In the genomic region with DNA sequence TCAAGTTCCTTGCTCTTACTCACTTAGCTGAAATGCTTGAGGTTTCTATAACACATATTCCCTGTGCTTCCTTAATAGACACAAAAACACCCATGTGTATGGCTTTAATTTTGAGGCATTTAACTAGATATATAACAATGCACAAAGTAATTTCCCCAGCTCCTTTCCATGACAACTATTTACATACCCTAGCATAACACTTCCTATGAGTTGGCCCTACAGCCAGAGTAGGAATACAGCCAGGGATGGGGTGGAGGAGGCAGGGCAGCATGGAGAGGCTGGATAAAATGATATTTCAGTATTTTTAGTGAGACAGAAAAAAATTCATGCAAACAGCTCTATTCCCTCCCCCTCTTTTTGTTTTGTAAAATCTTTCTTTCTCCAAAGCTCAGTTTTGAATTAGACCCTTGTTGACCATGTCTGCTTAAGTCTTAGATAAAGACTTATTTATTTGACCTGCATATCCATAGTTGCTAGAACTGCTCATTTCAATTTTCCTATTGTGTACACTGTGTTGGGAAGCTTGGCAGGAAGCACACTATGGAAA, we compare ENCODE assay signal across 13 cellular contexts.
"Had no signal": no experiment of that assay in that cellular context is flagged by ENCODE, and none has a peak within 500 bp of the region (broad histone marks: within the 10 kb centered on the region; RNA-seq: fewer than 3 reads in every experiment).

No MANE protein-coding gene starts in this region.

- H3K4me2 ChIP-seq: smooth muscle cell had no signal

- H3K9me3 ChIP-seq: heart left ventricle, mucosa of descending colon, ovary had no signal

- H3K4me3 ChIP-seq: heart left ventricle, mucosa of descending colon, ovary, smooth muscle cell had no signal

- H3K27me3 ChIP-seq: heart left ventricle, ovary had no signal

- H3K36me3 ChIP-seq: heart left ventricle, ovary had no signal

- ATAC-seq: heart left ventricle; left lobe of liver; mucosa of descending colon; naive thymus-derived CD8-positive, alpha-beta T cell; right cardiac atrium had no signal

- DNase-seq: endodermal cell; heart left ventricle; hypothalamus; islet precursor cell; mucosa of descending colon; naive thymus-derived CD8-positive, alpha-beta T cell; nucleus accumbens; ovary; right cardiac atrium; stimulated activated CD4-positive, alpha-beta T cell treated with anti-CD3 and anti-CD28 coated beads, Interleukin-2, amount 100 ng/mL, for 48 hours; stimulated activated naive CD4-positive, alpha-beta T cell treated with Interleukin-2 at 50 U/mL for 16 hours had no signal

- H3K27ac ChIP-seq: heart left ventricle, ovary had no signal
